ENCODE assay signal across 19 cellular contexts in the genomic region with DNA sequence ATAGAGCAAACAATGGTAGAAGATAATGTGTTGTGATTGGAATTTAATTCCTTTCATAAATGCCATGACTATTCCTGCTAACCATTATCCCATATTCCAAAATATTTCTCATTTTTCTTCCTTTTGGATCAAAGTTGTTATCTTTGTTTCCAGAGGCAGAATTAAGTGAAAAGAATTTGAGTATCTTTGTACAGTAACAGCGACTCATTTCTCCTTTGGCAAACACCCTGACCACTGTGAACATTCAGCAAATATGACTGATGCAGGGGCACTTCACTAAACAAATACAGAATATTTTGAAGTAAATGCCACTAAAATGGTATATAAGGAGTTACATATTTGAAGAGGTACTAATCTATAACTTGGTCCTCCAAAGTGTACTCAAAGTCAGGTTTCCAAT.
A peak's percentile ranks its signal among the peaks of the same experiment; 100 is the strongest.
DNase-seq lines count a peak whose midpoint lies in the region; TF ChIP-seq lines count a peak whose summit lies in the region.
"Had no signal": no experiment of that assay in that cellular context is flagged by ENCODE, and none has a peak within 500 bp of the region (broad histone marks: within the 10 kb centered on the region; RNA-seq: fewer than 3 reads in every experiment).

No MANE protein-coding gene starts in this region.

- H3K4me3 ChIP-seq in epithelial cell of esophagus (ENCODE audit: low read length) = no peak overlapping the region
- H3K4me3 ChIP-seq in skeletal muscle satellite cell (ENCODE audit: low read length) = peak overlapping the region; percentile 23
- H3K4me3 ChIP-seq in endodermal cell (ENCODE audit: low read length) = no peak overlapping the region
- no peak overlapping the region for H3K4me3 ChIP-seq in colonic mucosa
- H3K4me3 ChIP-seq: GM23338, left ventricle myocardium inferior, right atrium auricular region had no signal

- H3K4me1 Mint-ChIP-seq in endodermal cell = no peaks in the 10 kb centered on the region
- H3K4me1 Mint-ChIP-seq: GM23338 had no signal

- H3K27me3 ChIP-seq in skeletal muscle satellite cell (ENCODE audit: control insufficient read depth, insufficient read depth, low read length) = no peaks in the 10 kb centered on the region
- H3K27me3 ChIP-seq in endodermal cell (ENCODE audit: control insufficient read depth, insufficient read depth, low read length, poor library complexity, severe bottlenecking) = no peaks in the 10 kb centered on the region
- H3K27me3 ChIP-seq in colonic mucosa = no peaks in the 10 kb centered on the region
- H3K27me3 ChIP-seq: right atrium auricular region had no signal

- no peaks in the 10 kb centered on the region for H3K27me3 Mint-ChIP-seq in endodermal cell (ENCODE audit: insufficient read depth)

- H3K4me2 ChIP-seq in skeletal muscle satellite cell (ENCODE audit: low read length) = peak overlapping the region; percentile 30
- H3K4me2 ChIP-seq: GM23338 had no signal

- intact Hi-C loops in colonic mucosa (cut with DNase I) = no loop called here

- no peaks in the 10 kb centered on the region for H3K9me3 Mint-ChIP-seq in endodermal cell
- H3K9me3 Mint-ChIP-seq: GM23338 had no signal

- H3K27ac ChIP-seq in RWPE1 = no peak overlapping the region
- no peak overlapping the region for H3K27ac ChIP-seq in endodermal cell (ENCODE audit: low read depth, low read length)
- H3K27ac ChIP-seq in colonic mucosa = no peak overlapping the region
- H3K27ac ChIP-seq: left ventricle myocardium inferior, right atrium auricular region had no signal

- H3K27ac Mint-ChIP-seq in endodermal cell = no peak overlapping the region

- no peak overlapping the region for H3K4me3 Mint-ChIP-seq in endodermal cell
- H3K4me3 Mint-ChIP-seq: GM23338 had no signal

- peak overlapping the region; percentile 45 for H3K9ac ChIP-seq in skeletal muscle satellite cell (ENCODE audit: low read depth, low read length)
- no peak overlapping the region for H3K9ac ChIP-seq in endodermal cell (ENCODE audit: extremely low read depth, low read length, poor library complexity, severe bottlenecking)
- H3K9ac ChIP-seq in colonic mucosa (ENCODE audit: low read depth in 2 of 2, low read length in 2 of 2) = no peak overlapping the region

- H3K36me3 Mint-ChIP-seq in endodermal cell (ENCODE audit: low read depth) = peaks cover 4% of the 10 kb centered on the region

- TF ChIP-seq CTCF in RWPE1 (conservative IDR thresholded peaks at IDR 0.05; ENCODE audit: low read depth) (no peak), epithelial cell of esophagus (IDR thresholded peaks at IDR 0.05; ENCODE audit: insufficient read depth, low read depth, low read length, missing control alignments) (no peak), endodermal cell (conservative IDR thresholded peaks at IDR 0.05) (no peak), colonic mucosa (IDR thresholded peaks at IDR 0.05) (no peak)

- H3K4me1 ChIP-seq in skeletal muscle satellite cell (ENCODE audit: control insufficient read depth, insufficient read depth, low read length) (peaks cover 25% of the 10 kb centered on the region), endodermal cell (ENCODE audit: control insufficient read depth, insufficient read depth, low read length) (no peaks in the 10 kb centered on the region), colonic mucosa (no peaks in the 10 kb centered on the region)
- H3K4me1 ChIP-seq: left ventricle myocardium inferior, right atrium auricular region had no signal

- 94% methylated on average over 1 of the region's 1 CpG; no CpG with 5 or more reads in 1 of the 2 experiments for WGBS in endodermal cell (ENCODE audit: insufficient coverage in 1 of 2, insufficient read length in 1 of 2), 2 experiments

- peak; percentile 5 for DNase-seq in NCI-H446 treated with DMSO at 0.1 percent for 48 hours (lab: John Stamatoyannopoulos, UW)
- no peak for DNase-seq in NCI-H446 (lab: John Stamatoyannopoulos, UW)
- DNase-seq in RWPE1 (ENCODE audit: low spot score) = peak; percentile 31
- peak; percentile 6 for DNase-seq in epithelial cell of esophagus (ENCODE audit: low read depth)
- DNase-seq in activated naive CD4-positive, alpha-beta T cell treated with Interleukin-2 at 50 U/mL for 16 hours = no peak
- no peak for DNase-seq in endodermal cell
- DNase-seq in colonic mucosa = no peak
- DNase-seq: activated CD4-positive, alpha-beta T cell treated with anti-CD3 and anti-CD28 coated beads for 4 hours; activated effector memory CD4-positive, alpha-beta T cell treated with Interleukin-2 at 50 U/mL for 16 hours; amygdala; cortex of kidney; DMS153; Karpas-422; left ventricle myocardium inferior; NCI-H1417; stimulated activated naive CD8-positive, alpha-beta T cell treated with anti-CD3 and anti-CD28 coated beads, Interleukin-15, Interleukin-2, amounts not matched to agents 100 U/mL and 50 U/mL, for 24 hours had no signal

- CTCF ChIA-PET in RWPE1 (lab: Yijun Ruan, JAX) = interaction anchor here (2.0 to 3.3 kb wide), 2 partner anchors 194 to 201 kb away, joined by 15 to 35 read pairs; no protein-coding TSS in a partner anchor

- H3K36me3 ChIP-seq in skeletal muscle satellite cell (ENCODE audit: insufficient read depth, low read length) (peaks cover 10% of the 10 kb centered on the region), endodermal cell (ENCODE audit: control insufficient read depth, insufficient read depth, low read length) (no peaks in the 10 kb centered on the region), colonic mucosa (peaks cover 6% of the 10 kb centered on the region)

- no peaks in the 10 kb centered on the region for H3K9me3 ChIP-seq in skeletal muscle satellite cell (replicated peaks; ENCODE audit: low read length)
- H3K9me3 ChIP-seq in endodermal cell (ENCODE audit: control insufficient read depth, low read length) = no peaks in the 10 kb centered on the region
- H3K9me3 ChIP-seq in colonic mucosa = no peaks in the 10 kb centered on the region
- H3K9me3 ChIP-seq: left ventricle myocardium inferior, right atrium auricular region had no signal

- POLR2A ChIA-PET in RWPE1 (lab: Yijun Ruan, JAX; ENCODE audit: low non-redundant PET) = no interaction called here

Comparison
In these comparisons a context has a peak if more than half of its experiments do, and no peak if none do; other contexts are left out.
1. DNase-seq: peak in NCI-H446 treated with DMSO at 0.1 percent for 48 hours (single experiment), RWPE1 (single experiment) and epithelial cell of esophagus (single experiment); none in NCI-H446 (0 of 2), activated naive CD4-positive, alpha-beta T cell treated with Interleukin-2 at 50 U/mL for 16 hours (single experiment), endodermal cell (single experiment) and colonic mucosa (single experiment).